ENCODE assay signal across 9 cellular contexts in the genomic region with DNA sequence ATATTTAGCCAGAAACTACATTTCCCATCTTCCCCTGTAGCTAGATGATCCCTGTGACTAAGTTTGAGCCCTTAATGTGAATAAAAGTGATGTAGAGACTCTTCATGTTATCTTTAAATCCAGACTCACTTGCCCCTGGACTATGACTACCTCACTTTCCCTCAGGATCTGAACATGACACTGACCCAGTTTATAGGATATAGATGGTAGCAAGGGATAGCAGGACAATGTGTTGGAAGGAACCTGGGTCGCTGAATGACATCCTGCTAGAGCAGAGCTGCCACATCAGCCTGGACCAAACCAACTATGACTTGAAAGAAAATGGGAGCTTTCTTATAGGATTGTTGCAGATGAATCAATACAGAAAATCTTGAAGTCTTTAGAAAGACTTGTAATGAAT.
"Had no signal": no experiment of that assay in that cellular context is flagged by ENCODE, and none has a peak within 500 bp of the region (broad histone marks: within the 10 kb centered on the region; RNA-seq: fewer than 3 reads in every experiment).

No MANE protein-coding gene starts in this region.

- H2AFZ ChIP-seq: GM23248 had no signal

- H3K4me1 ChIP-seq: HAP-1 had no signal

- H3K27ac ChIP-seq: GM23248, HL-60 had no signal

- H3K4me3 ChIP-seq: GM23248, HAP-1 had no signal

- ATAC-seq: HCT116, HepG2 had no signal

- H3K4me3 Mint-ChIP-seq: HFFc6, IgD-negative memory B cell had no signal

- DNase-seq: GM23248, GOT3, H7, HFFc6 had no signal

- H3K9me3 Mint-ChIP-seq: HFFc6 had no signal

- H3K36me3 ChIP-seq: HAP-1 had no signal

- H3K9me3 ChIP-seq: HAP-1 had no signal

- H3K36me3 Mint-ChIP-seq: IgD-negative memory B cell had no signal

- H3K27ac Mint-ChIP-seq: HFFc6, IgD-negative memory B cell had no signal

- FAIRE-seq: HepG2 had no signal

- H3K27me3 Mint-ChIP-seq: IgD-negative memory B cell had no signal

- H3K4me1 Mint-ChIP-seq: IgD-negative memory B cell had no signal

- H3K9ac ChIP-seq: GM23248 had no signal
